ENCODE assay signal across 1 cellular context in genomic region chr12:109573029-109573913, GRCh38.
TF ChIP-seq lines count a peak whose summit lies in the region.

TSS of gene MMAB (minus strand) at chr12:109573504. CDS start at chr12:109573480, 24 bp downstream.
TSS of gene MVK (plus strand) at chr12:109573794. CDS start at chr12:109574823, 1,029 bp downstream.

TF ChIP-seq in K562, 482 proteins besides CTCF, POLR2A, EP300 and RAD21 (continued from another document and continues in another):
- TF ChIP-seq FOXO4 (CRISPR knock-in tag; IDR thresholded peaks at IDR 0.05) (no peak), EP400 (IDR thresholded peaks at IDR 0.05) (peak; percentile 100), ZNF436 (CRISPR knock-in tag; IDR thresholded peaks at IDR 0.05) (no peak), PBX2 (CRISPR knock-in tag; IDR thresholded peaks at IDR 0.05; ENCODE audit: low read depth) (peak; percentile 43; the same call in 1 of the 2 replicates), PBX2 (tag; conservative IDR thresholded peaks at IDR 0.05; ENCODE audit: low read depth) (peak; percentile 42; the same call in 1 of the 2 replicates), THAP12 (CRISPR knock-in tag; IDR thresholded peaks at IDR 0.05) (no peak), ZNF407 (IDR thresholded peaks at IDR 0.05; ENCODE audit: low read depth) (peak; percentile 96), GATAD2B (IDR thresholded peaks at IDR 0.05; ENCODE audit: borderline replicate concordance) (no peak), SREBF2 (CRISPR knock-in tag; IDR thresholded peaks at IDR 0.05) (no peak), ZNF445 (CRISPR knock-in tag; IDR thresholded peaks at IDR 0.05; ENCODE audit: low read depth) (no peak), ZNF354B (CRISPR knock-in tag; IDR thresholded peaks at IDR 0.05) (no peak), TCF15 (CRISPR knock-in tag; IDR thresholded peaks at IDR 0.05) (no peak), HES1 (IDR thresholded peaks at IDR 0.05; ENCODE audit: low read depth) (0 out of 2 replicates have a peak, but pooled peaks have one; percentile 20), ESRRB (CRISPR knock-in tag; IDR thresholded peaks at IDR 0.05; ENCODE audit: borderline replicate concordance) (no peak), KAT2B (IDR thresholded peaks at IDR 0.05; ENCODE audit: low read depth, low read length) (no peak), ZBTB17 (CRISPR knock-in tag; IDR thresholded peaks at IDR 0.05) (peak; percentile 55; the same call in 1 of the 2 replicates), SMAD4 (CRISPR knock-in tag; conservative IDR thresholded peaks at IDR 0.05) (peak; percentile 66; the same call in 1 of the 2 replicates), THAP7 (CRISPR knock-in tag; IDR thresholded peaks at IDR 0.05) (no peak), NCOA1 (IDR thresholded peaks at IDR 0.05; ENCODE audit: low read depth) (peak; percentile 100), SMAD3 (CRISPR knock-in tag; conservative IDR thresholded peaks at IDR 0.05) (peak; percentile 58; the same call in 1 of the 2 replicates), DPF2 (IDR thresholded peaks at IDR 0.05) (peak; percentile 58; the same call in 1 of the 2 replicates), BRD4 (IDR thresholded peaks at IDR 0.05) (no peak), E2F8 (IDR thresholded peaks at IDR 0.05; ENCODE audit: low read depth, partially characterized antibody) (peak; percentile 95), ZNF644 (tag; IDR thresholded peaks at IDR 0.05; ENCODE audit: low read depth) (no peak), CBFA2T3 (IDR thresholded peaks at IDR 0.05) (peak; percentile 25; the same call in 1 of the 2 replicates), HLTF (IDR thresholded peaks at IDR 0.05) (peak; percentile 62; the same call in 1 of the 2 replicates), ETV6 (IDR thresholded peaks at IDR 0.05; ENCODE audit: borderline replicate concordance in 1 of 2, low read depth in 2 of 2, low read length in 1 of 2) (no peak), ETV6 (CRISPR knock-in tag; IDR thresholded peaks at IDR 0.05; ENCODE audit: borderline replicate concordance) (no peak), HMG20B (CRISPR knock-in tag; IDR thresholded peaks at IDR 0.05) (no peak), TFE3 (CRISPR knock-in tag; IDR thresholded peaks at IDR 0.05) (peak; percentile 33; the same call in 1 of the 2 replicates), MED1 (CRISPR knock-in tag; IDR thresholded peaks at IDR 0.05; ENCODE audit: borderline replicate concordance) (no peak), PCBP2 (IDR thresholded peaks at IDR 0.05; ENCODE audit: low read depth, low read length, poor library complexity, severe bottlenecking) (no peak), HIVEP1 (CRISPR knock-in tag; IDR thresholded peaks at IDR 0.05) (no peak), MNT (conservative IDR thresholded peaks at IDR 0.05) (peak; percentile 99), ZZZ3 (IDR thresholded peaks at IDR 0.05) (no peak; the same call in 1 of the 2 replicates)
